ENCODE assay signal across 26 cellular contexts in the genomic region with DNA sequence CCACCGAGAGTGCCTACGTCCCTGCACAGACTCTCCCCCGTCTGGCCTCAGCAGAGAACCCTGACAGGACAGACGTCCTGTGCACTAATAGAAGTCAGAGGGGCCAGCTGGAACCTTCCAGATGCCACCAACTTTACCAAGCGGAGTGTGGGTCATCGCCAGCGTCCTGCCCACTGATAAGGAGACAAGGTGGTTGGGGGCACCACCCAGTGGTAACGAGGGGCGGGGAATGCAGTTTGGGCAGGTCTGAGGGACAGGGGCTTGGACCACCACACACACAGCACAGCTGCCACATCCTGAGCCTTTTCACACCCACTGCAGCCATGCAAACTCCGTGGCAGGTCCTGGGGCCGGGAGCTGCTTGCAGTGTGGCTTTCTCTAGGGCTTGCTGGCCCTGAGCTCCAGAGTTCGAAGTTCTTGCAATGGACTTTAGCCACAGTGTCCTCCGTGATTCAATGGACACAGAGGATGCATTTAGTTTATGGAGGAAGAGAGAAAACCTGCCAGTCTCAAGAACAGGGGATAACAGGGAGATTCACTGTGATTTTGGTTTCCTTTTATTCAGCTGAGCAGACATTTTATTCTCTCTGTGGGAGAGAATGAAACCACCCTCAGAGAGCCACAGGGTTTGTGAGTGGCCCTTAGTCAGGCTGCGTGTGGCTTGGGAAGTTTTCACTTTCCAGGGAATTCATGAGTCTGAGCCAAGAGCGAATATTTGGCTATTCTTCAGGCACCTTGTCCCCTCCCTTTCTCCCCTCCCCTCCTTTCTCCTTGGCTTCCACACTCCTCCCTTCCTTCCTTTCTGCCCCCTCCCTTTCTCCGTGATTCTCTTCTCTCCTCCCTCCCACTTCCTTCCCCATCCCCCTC. TPM values are rescaled to one million over a fixed set of nuclear protein-coding genes. Genes with fewer than 3 reads are reported as not detected.
DNase-seq lines count a peak whose midpoint lies in the region; ATAC-seq, FAIRE-seq and TF ChIP-seq lines count a peak whose summit lies in the region.
"Had no signal": no experiment of that assay in that cellular context is flagged by ENCODE, and none has a peak within 500 bp of the region (broad histone marks: within the 10 kb centered on the region; RNA-seq: fewer than 3 reads in every experiment).

No MANE protein-coding gene starts in this region.

- H3K9me3 Mint-ChIP-seq in activated naive CD8-positive, alpha-beta T cell treated with anti-CD3 and anti-CD28 coated beads, Interleukin-2, amount 10 ng/mL, durations not matched to agents 7 days and 5 days, result no peaks in the 10 kb centered on the region
- H3K9me3 Mint-ChIP-seq in activated naive CD8-positive, alpha-beta T cell treated with anti-CD3 and anti-CD28 coated beads, Interleukin-2, amount 50 U/mL, for 24 hours, result no peaks in the 10 kb centered on the region
- H3K9me3 Mint-ChIP-seq in astrocyte (ENCODE audit: unreplicated experiment), result no peaks in the 10 kb centered on the region
- H3K9me3 Mint-ChIP-seq: activated CD4-positive, alpha-beta T cell treated with anti-CD3 and anti-CD28 coated beads, Interleukin-2, amount 10 ng/mL, durations not matched to agents 24 days and 14 days; neural progenitor cell; T-cell had no signal

- peak overlapping the region; percentile 30 for H3K4me2 ChIP-seq in astrocyte (ENCODE audit: low read length)
- H3K4me2 ChIP-seq in smooth muscle cell, result no peak overlapping the region
- H3K4me2 ChIP-seq: neural progenitor cell had no signal

- H3K27ac ChIP-seq in astrocyte (ENCODE audit: low read depth, low read length) (no peak overlapping the region), spleen (no peak overlapping the region), smooth muscle cell (ENCODE audit: low read depth) (no peak overlapping the region)
- H3K27ac ChIP-seq: C4-2B, epithelial cell of prostate, gastrocnemius medialis, neural progenitor cell had no signal

- peaks cover 23% of the 10 kb centered on the region for H3K27me3 ChIP-seq in astrocyte (ENCODE audit: insufficient read depth, low read length)
- peaks cover 0 to 49% (median 23%) of the 10 kb centered on the region in 7 donors for H3K27me3 ChIP-seq in spleen (replicated peaks in 1 of 7)
- peaks cover 54% of the 10 kb centered on the region for H3K27me3 ChIP-seq in smooth muscle cell (ENCODE audit: low read depth)

- H3K4me3 Mint-ChIP-seq in activated naive CD8-positive, alpha-beta T cell treated with anti-CD3 and anti-CD28 coated beads, Interleukin-2, amount 10 ng/mL, durations not matched to agents 7 days and 5 days, result no peak overlapping the region
- H3K4me3 Mint-ChIP-seq in activated naive CD8-positive, alpha-beta T cell treated with anti-CD3 and anti-CD28 coated beads, Interleukin-2, amount 50 U/mL, for 24 hours, result no peak overlapping the region
- H3K4me3 Mint-ChIP-seq in astrocyte (ENCODE audit: unreplicated experiment), result peak overlapping the region; percentile 54
- H3K4me3 Mint-ChIP-seq: activated CD4-positive, alpha-beta T cell treated with anti-CD3 and anti-CD28 coated beads, Interleukin-2, amount 10 ng/mL, durations not matched to agents 24 days and 14 days; activated CD8-positive, alpha-beta memory T cell treated with anti-CD3 and anti-CD28 coated beads, Interleukin-2, amount 10 ng/mL, durations not matched to agents 7 days and 5 days; neural progenitor cell; T-cell had no signal

- peak; percentile 20 for DNase-seq in activated naive CD8-positive, alpha-beta T cell treated with anti-CD3 and anti-CD28 coated beads, Interleukin-2, amount 10 ng/mL, durations not matched to agents 7 days and 5 days
- DNase-seq in activated naive CD8-positive, alpha-beta T cell treated with anti-CD3 and anti-CD28 coated beads, Interleukin-2, amount 50 U/mL, for 24 hours, result no peak
- DNase-seq in astrocyte (ENCODE audit: low read depth), result peak; percentile 38
- no peak for DNase-seq in left colon
- peak; percentile 58 for DNase-seq in spleen
- no peak for DNase-seq in smooth muscle cell (lab: John Stamatoyannopoulos, UW; ENCODE audit: unreplicated experiment)
- no peak for DNase-seq in COLO668 (lab: John Stamatoyannopoulos, UW; ENCODE audit: unreplicated experiment)
- DNase-seq: activated CD4-positive, alpha-beta T cell treated with anti-CD3 and anti-CD28 coated beads, Interleukin-2, amount 10 ng/mL, durations not matched to agents 24 days and 14 days; activated CD8-positive, alpha-beta memory T cell treated with anti-CD3 and anti-CD28 coated beads, Interleukin-2, amount 10 ng/mL, durations not matched to agents 7 days and 5 days; gastrocnemius medialis; midbrain; NCI-H146; NCI-H526 treated with DMSO at 0.1 percent for 48 hours; SHP77 treated with DMSO at 0.1 percent for 48 hours; stimulated activated CD4-positive, alpha-beta T cell treated with anti-CD3 and anti-CD28 coated beads, Interleukin-12 subunit alpha, Interleukin-12 subunit beta, amount 100 ng/mL, for 4 hours had no signal

- intact Hi-C loops in left colon (cut with DNase I, micrococcal nuclease), result no loop called here
- intact Hi-C loops in spleen (cut with DNase I; ENCODE audit: low total_unique reads), result no loop called here

- POLR2A ChIA-PET in activated naive CD8-positive, alpha-beta T cell treated with anti-CD3 and anti-CD28 coated beads, Interleukin-2, amount 10 ng/mL, durations not matched to agents 7 days and 5 days (lab: Charles Lee), result no interaction called here

- no peak for FAIRE-seq in astrocyte (lab: Jason Lieb, UNC)
- FAIRE-seq: A204.1, G401.6 had no signal

- H3K79me2 ChIP-seq in astrocyte (ENCODE audit: insufficient read depth, low read length) (no peaks in the 10 kb centered on the region), smooth muscle cell (ENCODE audit: low read depth) (no peaks in the 10 kb centered on the region)

- H3K4me1 Mint-ChIP-seq in activated naive CD8-positive, alpha-beta T cell treated with anti-CD3 and anti-CD28 coated beads, Interleukin-2, amount 10 ng/mL, durations not matched to agents 7 days and 5 days, result peaks cover 2% of the 10 kb centered on the region
- peaks cover 3% of the 10 kb centered on the region for H3K4me1 Mint-ChIP-seq in activated naive CD8-positive, alpha-beta T cell treated with anti-CD3 and anti-CD28 coated beads, Interleukin-2, amount 50 U/mL, for 24 hours
- H3K4me1 Mint-ChIP-seq in astrocyte (ENCODE audit: low read depth, unreplicated experiment), result no peaks in the 10 kb centered on the region
- H3K4me1 Mint-ChIP-seq: activated CD4-positive, alpha-beta T cell treated with anti-CD3 and anti-CD28 coated beads, Interleukin-2, amount 10 ng/mL, durations not matched to agents 24 days and 14 days; activated CD8-positive, alpha-beta memory T cell treated with anti-CD3 and anti-CD28 coated beads, Interleukin-2, amount 10 ng/mL, durations not matched to agents 7 days and 5 days had no signal

- TF ChIP-seq POLR2A in spleen (IDR thresholded peaks at IDR 0.05), result no peak

- H3K4me3 ChIP-seq in astrocyte (ENCODE audit: insufficient read depth, low read depth, low read length) (no peak overlapping the region), spleen (no peak overlapping the region), smooth muscle cell (no peak overlapping the region)
- H3K4me3 ChIP-seq: gastrocnemius medialis, neural progenitor cell had no signal

- ATAC-seq in activated naive CD8-positive, alpha-beta T cell treated with anti-CD3 and anti-CD28 coated beads, Interleukin-2, amount 10 ng/mL, durations not matched to agents 7 days and 5 days (ENCODE audit: low read depth), result no peak
- ATAC-seq in activated naive CD8-positive, alpha-beta T cell treated with anti-CD3 and anti-CD28 coated beads, Interleukin-2, amount 50 U/mL, for 24 hours, result no peak
- ATAC-seq in left colon (peak; percentile 48), HG03521 (IDR thresholded peaks at IDR 0.05; ENCODE audit: unreplicated experiment) (no peak)
- ATAC-seq: activated CD8-positive, alpha-beta memory T cell treated with anti-CD3 and anti-CD28 coated beads, Interleukin-2, amount 10 ng/mL, durations not matched to agents 7 days and 5 days; gastrocnemius medialis; T-cell had no signal

- H3K36me3 ChIP-seq in astrocyte (ENCODE audit: insufficient read depth, low read length), result no peaks in the 10 kb centered on the region
- no peaks in the 10 kb centered on the region for H3K36me3 ChIP-seq in spleen
- no peaks in the 10 kb centered on the region for H3K36me3 ChIP-seq in smooth muscle cell (ENCODE audit: low read depth)
- H3K36me3 ChIP-seq: gastrocnemius medialis, neural progenitor cell had no signal

- H3K27me3 Mint-ChIP-seq in activated naive CD8-positive, alpha-beta T cell treated with anti-CD3 and anti-CD28 coated beads, Interleukin-2, amount 10 ng/mL, durations not matched to agents 7 days and 5 days, result peaks cover 11% of the 10 kb centered on the region
- H3K27me3 Mint-ChIP-seq in activated naive CD8-positive, alpha-beta T cell treated with anti-CD3 and anti-CD28 coated beads, Interleukin-2, amount 50 U/mL, for 24 hours, result peaks cover 11% of the 10 kb centered on the region
- H3K27me3 Mint-ChIP-seq in astrocyte (ENCODE audit: low read depth, unreplicated experiment), result peaks cover 49% of the 10 kb centered on the region

- peaks cover 3% of the 10 kb centered on the region for H3K9me3 ChIP-seq in astrocyte (ENCODE audit: insufficient read depth, low read depth, low read length)
- H3K9me3 ChIP-seq in spleen, result peaks cover 0 to 7% (median 3%) of the 10 kb centered on the region in 8 donors
- H3K9me3 ChIP-seq in smooth muscle cell (replicated peaks; ENCODE audit: low read depth), result no peaks in the 10 kb centered on the region
- H3K9me3 ChIP-seq: gastrocnemius medialis had no signal

- H3F3A ChIP-seq in smooth muscle cell (ENCODE audit: low read depth), result no peaks in the 10 kb centered on the region

- TF ChIP-seq CTCF in astrocyte (IDR thresholded peaks at IDR 0.05; ENCODE audit: insufficient read depth, low read depth, low read length), result no peak
- TF ChIP-seq CTCF in spleen (IDR thresholded peaks at IDR 0.05 in 8 of 11, conservative IDR thresholded peaks at IDR 0.05 in 3 of 11), result no peak
- no peak for TF ChIP-seq CTCF in smooth muscle cell (IDR thresholded peaks at IDR 0.05; ENCODE audit: borderline replicate concordance, insufficient read depth, poor library complexity, severe bottlenecking)

- no peaks in the 10 kb centered on the region for H3K36me3 Mint-ChIP-seq in activated naive CD8-positive, alpha-beta T cell treated with anti-CD3 and anti-CD28 coated beads, Interleukin-2, amount 10 ng/mL, durations not matched to agents 7 days and 5 days
- H3K36me3 Mint-ChIP-seq in activated naive CD8-positive, alpha-beta T cell treated with anti-CD3 and anti-CD28 coated beads, Interleukin-2, amount 50 U/mL, for 24 hours (ENCODE audit: low read depth), result no peaks in the 10 kb centered on the region
- H3K36me3 Mint-ChIP-seq in astrocyte (ENCODE audit: low read depth, unreplicated experiment), result no peaks in the 10 kb centered on the region
- H3K36me3 Mint-ChIP-seq: activated CD8-positive, alpha-beta memory T cell treated with anti-CD3 and anti-CD28 coated beads, Interleukin-2, amount 10 ng/mL, durations not matched to agents 7 days and 5 days; neural progenitor cell; T-cell had no signal

- H3K4me1 ChIP-seq in astrocyte (ENCODE audit: insufficient read depth, low read length), result no peaks in the 10 kb centered on the region
- H3K4me1 ChIP-seq in spleen, result peaks cover 0 to 39% (median 17%) of the 10 kb centered on the region in 6 donors
- peaks cover 10% of the 10 kb centered on the region for H3K4me1 ChIP-seq in smooth muscle cell (ENCODE audit: low read depth)
- H3K4me1 ChIP-seq: gastrocnemius medialis had no signal

- H4K20me1 ChIP-seq in astrocyte (ENCODE audit: insufficient read depth, low read length), result peaks cover 5% of the 10 kb centered on the region
- no peaks in the 10 kb centered on the region for H4K20me1 ChIP-seq in smooth muscle cell (ENCODE audit: low read depth)

- no peak overlapping the region for H3K9ac ChIP-seq in astrocyte (ENCODE audit: low read length)
- no peak overlapping the region for H3K9ac ChIP-seq in smooth muscle cell (ENCODE audit: low read depth)
- H3K9ac ChIP-seq: neural progenitor cell had no signal

- H2AFZ ChIP-seq in astrocyte (ENCODE audit: low read depth, low read length) (no peak overlapping the region), smooth muscle cell (ENCODE audit: low read depth) (no peak overlapping the region)
- H2AFZ ChIP-seq: neural progenitor cell had no signal

- 48 to 67% (median 56%) methylated on average over 15 to 16 of the region's 16 CpGs for WGBS in spleen, 5 donors
- 71% methylated on average over 14 of the region's 16 CpGs for WGBS in smooth muscle cell (ENCODE audit: low lambda C conversion rate)

- H3K27ac Mint-ChIP-seq in activated naive CD8-positive, alpha-beta T cell treated with anti-CD3 and anti-CD28 coated beads, Interleukin-2, amount 10 ng/mL, durations not matched to agents 7 days and 5 days, result no peak overlapping the region
- no peak overlapping the region for H3K27ac Mint-ChIP-seq in activated naive CD8-positive, alpha-beta T cell treated with anti-CD3 and anti-CD28 coated beads, Interleukin-2, amount 50 U/mL, for 24 hours
- H3K27ac Mint-ChIP-seq in astrocyte (ENCODE audit: unreplicated experiment), result peak overlapping the region; percentile 41
- H3K27ac Mint-ChIP-seq: activated CD4-positive, alpha-beta T cell treated with anti-CD3 and anti-CD28 coated beads, Interleukin-2, amount 10 ng/mL, durations not matched to agents 24 days and 14 days; activated CD8-positive, alpha-beta memory T cell treated with anti-CD3 and anti-CD28 coated beads, Interleukin-2, amount 10 ng/mL, durations not matched to agents 7 days and 5 days; neural progenitor cell; T-cell had no signal

RNA-seq across cellular contexts. Expression of a gene that starts 13.1 kb away (rescaled TPM):
- total RNA-seq in activated naive CD8-positive, alpha-beta T cell treated with anti-CD3 and anti-CD28 coated beads, Interleukin-2, amount 10 ng/mL, durations not matched to agents 7 days and 5 days, result not detected
- total RNA-seq in astrocyte (not detected in 2 replicates), left colon (not detected), spleen (not detected), smooth muscle cell (not detected in 2 replicates)
- polyA plus RNA-seq in spleen (not detected), smooth muscle cell (not detected in 2 replicates)
- total RNA-seq: activated CD4-positive, alpha-beta T cell treated with anti-CD3 and anti-CD28 coated beads, Interleukin-2, amount 10 ng/mL, durations not matched to agents 24 days and 14 days; activated CD8-positive, alpha-beta memory T cell treated with anti-CD3 and anti-CD28 coated beads, Interleukin-2, amount 10 ng/mL, durations not matched to agents 7 days and 5 days; dermis microvascular lymphatic vessel endothelial cell; gastrocnemius medialis; kidney epithelial cell; T-cell; ureter had no signal
- polyA plus RNA-seq: adipose tissue had no signal

RNA-seq across cellular contexts. Expression of a gene that starts 26.7 kb away (rescaled TPM):
- total RNA-seq in activated naive CD8-positive, alpha-beta T cell treated with anti-CD3 and anti-CD28 coated beads, Interleukin-2, amount 10 ng/mL, durations not matched to agents 7 days and 5 days, result not detected
- total RNA-seq in astrocyte (not detected in 2 replicates), left colon (not detected), spleen (1 to 10 TPM in 2 of 7 donors, under 1 TPM in 2, not detected in 3; 0.41 to 1.9 (median 1.2) TPM), smooth muscle cell (not detected in 2 replicates)
- polyA plus RNA-seq in spleen (not detected), smooth muscle cell (not detected in 2 replicates)
- total RNA-seq: activated CD4-positive, alpha-beta T cell treated with anti-CD3 and anti-CD28 coated beads, Interleukin-2, amount 10 ng/mL, durations not matched to agents 24 days and 14 days; activated CD8-positive, alpha-beta memory T cell treated with anti-CD3 and anti-CD28 coated beads, Interleukin-2, amount 10 ng/mL, durations not matched to agents 7 days and 5 days; dermis microvascular lymphatic vessel endothelial cell; gastrocnemius medialis; T-cell had no signal

RNA-seq across cellular contexts. Expression of a gene that starts 40.4 kb away (rescaled TPM):
- total RNA-seq in activated naive CD8-positive, alpha-beta T cell treated with anti-CD3 and anti-CD28 coated beads, Interleukin-2, amount 10 ng/mL, durations not matched to agents 7 days and 5 days, result 10 to 100 TPM; 13.0 to 13.2 TPM
- 29.0 and 34.2 TPM in 2 replicates for total RNA-seq in astrocyte
- 10 to 100 TPM; 36.8 to 48.7 TPM for total RNA-seq in left colon
- total RNA-seq in spleen, result 10 to 100 TPM; 37.2 to 91.2 (median 73.3) TPM
- 10 to 100 TPM in 2 of 3 donors, 1 to 10 TPM in 1; 5.1 to 21.6 (median 10.7) TPM for polyA plus RNA-seq in spleen
- 24.2 and 27.3 TPM in 2 replicates for total RNA-seq in smooth muscle cell
- 43.4 and 46.0 TPM in 2 replicates for polyA plus RNA-seq in smooth muscle cell

Comparison
In these comparisons a context has a peak if more than half of its experiments do, and no peak if none do; other contexts are left out.
1. DNase-seq: peak in activated naive CD8-positive, alpha-beta T cell treated with anti-CD3 and anti-CD28 coated beads, Interleukin-2, amount 10 ng/mL, durations not matched to agents 7 days and 5 days (single experiment), astrocyte (single experiment) and spleen (single experiment); none in activated naive CD8-positive, alpha-beta T cell treated with anti-CD3 and anti-CD28 coated beads, Interleukin-2, amount 50 U/mL, for 24 hours (single experiment), left colon (0 of 2), smooth muscle cell (single experiment) and COLO668 (single experiment).